Comparison of ENCODE assay signal across 14 cellular contexts in the genomic region with DNA sequence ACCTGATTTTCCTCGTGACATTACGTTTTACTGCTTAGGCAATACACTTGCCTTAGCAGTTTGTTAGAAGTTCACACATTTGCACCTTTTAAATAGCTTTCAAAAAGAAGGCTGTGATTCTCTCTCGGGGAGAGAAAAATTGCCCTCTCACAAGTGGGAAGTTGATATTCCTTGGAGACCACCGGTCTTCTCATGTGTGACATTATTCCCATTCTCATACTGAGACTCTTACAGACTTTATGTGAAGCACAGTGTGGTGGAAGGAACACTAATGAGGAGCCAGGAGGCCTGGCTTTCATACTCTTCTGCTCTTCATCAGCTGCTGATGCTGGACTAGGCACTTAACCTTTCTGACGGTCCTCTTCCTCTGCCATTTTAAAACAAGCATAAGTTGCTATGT.
DNase-seq lines count a peak whose midpoint lies in the region; ATAC-seq and TF ChIP-seq lines count a peak whose summit lies in the region.
"Had no signal": no experiment of that assay in that cellular context is flagged by ENCODE, and none has a peak within 500 bp of the region (broad histone marks: within the 10 kb centered on the region; RNA-seq: fewer than 3 reads in every experiment).

No MANE protein-coding gene starts in this region.

- H3K27me3 ChIP-seq in OCI-LY3 (ENCODE audit: low read depth, low read length), result no peaks in the 10 kb centered on the region
- H3K27me3 ChIP-seq: right lobe of liver had no signal

- H3K27me3 Mint-ChIP-seq in activated CD4-positive, alpha-beta T cell treated with anti-CD3 and anti-CD28 coated beads, Interleukin-2, amount 10 ng/mL, durations not matched to agents 7 days and 5 days, result no peaks in the 10 kb centered on the region

- H3K36me3 Mint-ChIP-seq in activated CD4-positive, alpha-beta T cell treated with anti-CD3 and anti-CD28 coated beads, Interleukin-2, amount 10 ng/mL, durations not matched to agents 7 days and 5 days (ENCODE audit: low read depth), result peaks cover 3% of the 10 kb centered on the region
- no peaks in the 10 kb centered on the region for H3K36me3 Mint-ChIP-seq in stimulated activated effector memory CD8-positive, alpha-beta T cell treated with anti-CD3 and anti-CD28 coated beads, Interleukin-12 subunit alpha, Interleukin-12 subunit beta, amount 100 ng/mL, for 72 hours
- H3K36me3 Mint-ChIP-seq: CD8-positive, alpha-beta T cell had no signal

- H3K4me1 ChIP-seq in OCI-LY3 (ENCODE audit: low read length), result peaks cover 22% of the 10 kb centered on the region
- H3K4me1 ChIP-seq: A549, right lobe of liver had no signal

- no peak overlapping the region for H2AFZ ChIP-seq in OCI-LY3 (ENCODE audit: low read depth, low read length)

- peak overlapping the region; percentile 6; the same call in 1 of the 2 replicates for H3K9ac ChIP-seq in OCI-LY3 (ENCODE audit: low read length)

- H3K9me3 ChIP-seq in OCI-LY3 (ENCODE audit: insufficient read depth, low read length), result no peaks in the 10 kb centered on the region
- H3K9me3 ChIP-seq: A549, right lobe of liver had no signal

- no peak for DNase-seq in activated CD4-positive, alpha-beta T cell treated with anti-CD3 and anti-CD28 coated beads, Interleukin-2, amount 10 ng/mL, durations not matched to agents 7 days and 5 days
- no peak for DNase-seq in activated CD4-positive, alpha-beta T cell treated with anti-CD3 and anti-CD28 coated beads for 1 hour
- no peak for DNase-seq in stimulated activated effector memory CD8-positive, alpha-beta T cell treated with anti-CD3 and anti-CD28 coated beads, Interleukin-12 subunit alpha, Interleukin-12 subunit beta, amount 100 ng/mL, for 72 hours (ENCODE audit: low spot score in 2 of 2)
- DNase-seq in anterior cingulate cortex (lab: John Stamatoyannopoulos, UW), result no peak
- DNase-seq: CD8-positive, alpha-beta T cell; right lobe of liver; stimulated activated CD4-positive, alpha-beta T cell treated with anti-CD3 and anti-CD28 coated beads, Interleukin-4, amount 100 ng/mL, for 1 hour; T-helper 9 cell had no signal

- CTCF ChIA-PET in activated CD4-positive, alpha-beta T cell treated with anti-CD3 and anti-CD28 coated beads, Interleukin-2, amount 10 ng/mL, durations not matched to agents 7 days and 5 days (lab: Charles Lee), result interaction anchor here (1.1 to 2.4 kb wide), 4 partner anchors 11 to 285 kb away, joined by 4 to 9 read pairs (median 6); no protein-coding TSS in a partner anchor

- H4K20me1 ChIP-seq in OCI-LY3 (ENCODE audit: insufficient read depth, low read length), result no peaks in the 10 kb centered on the region

- peaks cover 31% of the 10 kb centered on the region for H3K4me1 Mint-ChIP-seq in activated CD4-positive, alpha-beta T cell treated with anti-CD3 and anti-CD28 coated beads, Interleukin-2, amount 10 ng/mL, durations not matched to agents 7 days and 5 days
- peaks cover 42% of the 10 kb centered on the region for H3K4me1 Mint-ChIP-seq in stimulated activated effector memory CD8-positive, alpha-beta T cell treated with anti-CD3 and anti-CD28 coated beads, Interleukin-12 subunit alpha, Interleukin-12 subunit beta, amount 100 ng/mL, for 72 hours

- peak overlapping the region; percentile 14; the same call in 1 of the 2 replicates for H3K27ac ChIP-seq in OCI-LY3 (ENCODE audit: low read length)
- H3K27ac ChIP-seq: A549, right lobe of liver had no signal

- H3K4me3 Mint-ChIP-seq in activated CD4-positive, alpha-beta T cell treated with anti-CD3 and anti-CD28 coated beads, Interleukin-2, amount 10 ng/mL, durations not matched to agents 7 days and 5 days, result no peak overlapping the region
- peak overlapping the region; percentile 27 for H3K4me3 Mint-ChIP-seq in stimulated activated effector memory CD8-positive, alpha-beta T cell treated with anti-CD3 and anti-CD28 coated beads, Interleukin-12 subunit alpha, Interleukin-12 subunit beta, amount 100 ng/mL, for 72 hours
- H3K4me3 Mint-ChIP-seq: CD8-positive, alpha-beta T cell had no signal

- peak overlapping the region; percentile 49 for H3K4me2 ChIP-seq in OCI-LY3 (ENCODE audit: low read length)
- H3K4me2 ChIP-seq: A549 had no signal

- H3K36me3 ChIP-seq in OCI-LY3 (replicated peaks; ENCODE audit: low read depth, low read length), result no peaks in the 10 kb centered on the region
- H3K36me3 ChIP-seq: right lobe of liver had no signal

- no peak overlapping the region for H3K4me3 ChIP-seq in OCI-LY3 (ENCODE audit: low read length)
- H3K4me3 ChIP-seq: A549, right lobe of liver had no signal

- H3K9me3 Mint-ChIP-seq in activated CD4-positive, alpha-beta T cell treated with anti-CD3 and anti-CD28 coated beads, Interleukin-2, amount 10 ng/mL, durations not matched to agents 7 days and 5 days, result no peaks in the 10 kb centered on the region
- H3K9me3 Mint-ChIP-seq in stimulated activated effector memory CD8-positive, alpha-beta T cell treated with anti-CD3 and anti-CD28 coated beads, Interleukin-12 subunit alpha, Interleukin-12 subunit beta, amount 100 ng/mL, for 72 hours, result no peaks in the 10 kb centered on the region
- H3K9me3 Mint-ChIP-seq: CD8-positive, alpha-beta T cell had no signal

- ATAC-seq in GM21529 (IDR thresholded peaks at IDR 0.05; ENCODE audit: unreplicated experiment) (peak; percentile 11), GM21367 (IDR thresholded peaks at IDR 0.05; ENCODE audit: unreplicated experiment) (no peak), HG03565 (IDR thresholded peaks at IDR 0.05; ENCODE audit: unreplicated experiment) (no peak)
- no peak for ATAC-seq in stimulated activated effector memory CD8-positive, alpha-beta T cell treated with anti-CD3 and anti-CD28 coated beads, Interleukin-12 subunit alpha, Interleukin-12 subunit beta, amount 100 ng/mL, for 72 hours
- ATAC-seq: A549, HCT116, right lobe of liver had no signal

- TF ChIP-seq CTCF in OCI-LY3 (IDR thresholded peaks at IDR 0.05; ENCODE audit: low read depth, low read length), result no peak

- POLR2A ChIA-PET in activated CD4-positive, alpha-beta T cell treated with anti-CD3 and anti-CD28 coated beads, Interleukin-2, amount 10 ng/mL, durations not matched to agents 7 days and 5 days (lab: Charles Lee), result no interaction called here

- H3K27ac Mint-ChIP-seq in activated CD4-positive, alpha-beta T cell treated with anti-CD3 and anti-CD28 coated beads, Interleukin-2, amount 10 ng/mL, durations not matched to agents 7 days and 5 days, result peak overlapping the region; percentile 65
- H3K27ac Mint-ChIP-seq in stimulated activated effector memory CD8-positive, alpha-beta T cell treated with anti-CD3 and anti-CD28 coated beads, Interleukin-12 subunit alpha, Interleukin-12 subunit beta, amount 100 ng/mL, for 72 hours, result peak overlapping the region; percentile 85
- H3K27ac Mint-ChIP-seq: CD8-positive, alpha-beta T cell had no signal

- no peaks in the 10 kb centered on the region for H3K79me2 ChIP-seq in OCI-LY3 (ENCODE audit: low read length)
